40 cellular contexts compared by ENCODE assay signal in the genomic region with DNA sequence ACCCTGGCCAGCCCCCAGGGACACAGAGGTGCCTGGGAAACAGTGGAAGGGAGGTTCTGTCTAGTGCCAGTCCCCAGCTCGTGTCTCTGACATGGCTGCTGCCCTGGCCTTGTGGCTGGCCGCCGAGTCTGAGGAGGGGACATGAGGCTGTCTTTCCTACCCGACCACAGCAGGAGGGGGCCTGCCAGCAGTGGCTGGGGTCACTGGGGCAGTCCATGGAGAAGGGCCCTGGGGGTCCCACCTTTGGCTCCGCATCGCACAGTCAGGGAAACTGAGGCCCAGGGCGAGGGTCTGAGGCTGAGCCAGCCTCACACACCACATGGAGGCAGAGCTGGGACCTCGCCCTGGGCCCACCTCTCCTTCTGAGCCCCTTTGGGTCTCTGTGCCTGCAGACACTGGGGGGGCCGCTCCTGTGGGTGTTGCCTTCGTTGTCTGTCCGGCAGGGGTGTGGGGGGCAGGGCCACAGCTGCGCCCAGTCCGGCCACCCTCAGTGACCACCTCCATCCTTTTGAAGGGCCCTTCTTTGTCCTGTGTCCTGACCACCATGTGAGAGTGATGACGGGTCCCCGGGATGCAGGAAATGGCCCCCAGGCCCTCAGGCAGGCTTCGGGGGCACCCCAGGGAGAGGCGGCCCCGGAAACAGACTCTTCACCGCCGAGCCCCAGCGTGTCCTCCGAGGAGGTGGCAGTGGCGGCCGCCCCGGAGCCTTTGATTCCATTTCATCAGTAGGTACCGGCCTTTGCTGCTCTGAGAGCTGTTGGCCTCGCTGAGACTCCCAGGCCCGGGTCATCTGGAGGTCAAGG. TPM values are rescaled to one million over a fixed set of nuclear protein-coding genes. Genes with fewer than 3 reads are reported as not detected.
"Had no signal": no experiment of that assay in that cellular context is flagged by ENCODE, and none has a peak within 500 bp of the region (broad histone marks: within the 10 kb centered on the region; RNA-seq: fewer than 3 reads in every experiment).

No MANE protein-coding gene starts in this region.

- H3K9me3 ChIP-seq: ascending aorta had no signal

- H3K4me3 ChIP-seq: ascending aorta, cardiac muscle cell had no signal

- H3K27ac Mint-ChIP-seq: activated B cell treated with CpG ODN at 0.5 μM for 24 hours; activated CD4-positive, alpha-beta memory T cell treated with anti-CD3 and anti-CD28 coated beads for 36 hours; activated CD4-positive, alpha-beta T cell treated with anti-CD3 and anti-CD28 coated beads, Interleukin-2, amount 10 ng/mL, durations not matched to agents 24 days and 14 days; activated CD8-positive, alpha-beta T cell treated with anti-CD3 and anti-CD28 coated beads for 36 hours; activated naive CD4-positive, alpha-beta T cell treated with anti-CD3 and anti-CD28 coated beads for 36 hours; activated naive CD4-positive, alpha-beta T cell treated with anti-CD3 and anti-CD28 coated beads, Interleukin-2, amount 50 U/mL, for 24 hours; activated naive CD8-positive, alpha-beta T cell; activated naive CD8-positive, alpha-beta T cell treated with anti-CD3 and anti-CD28 coated beads, Interleukin-2, amount 10 ng/mL, durations not matched to agents 7 days and 5 days; activated naive CD8-positive, alpha-beta T cell treated with anti-CD3 and anti-CD28 coated beads, Interleukin-2, amount 50 U/mL, for 24 hours; activated T-cell treated with anti-CD3 and anti-CD28 coated beads, Interleukin-2, amount 50 U/mL, for 72 hours; activated T-helper 1 cell treated with anti-CD3 and anti-CD28 coated beads, Interleukin-12 subunit alpha, Interleukin-12 subunit beta, Interleukin-2, Interleukin-4 antibody, amounts not matched to agents 30 ng/mL and 10 ng/mL and 1 ng/mL, durations not matched to agents 14 hours and 24 hours and 36 hours; activated T-helper 17 cell treated with anti-CD3 and anti-CD28 coated beads, Interleukin-2, amount 50 U/mL, for 72 hours; brain; T-cell; T-helper 2 cell treated with Interferon-gamma antibody and Interleukin-4, amounts not matched to agents 5 μg/mL and 100 μg/mL, for 36 hours had no signal

- H3K27me3 ChIP-seq: ascending aorta, cardiac muscle cell had no signal

- H3K36me3 ChIP-seq: ascending aorta, cardiac muscle cell had no signal

- ATAC-seq: activated CD8-positive, alpha-beta T cell treated with anti-CD3 and anti-CD28 coated beads for 36 hours; activated naive CD8-positive, alpha-beta T cell treated with anti-CD3 and anti-CD28 coated beads, Interleukin-2, amount 50 U/mL, for 24 hours; activated T-cell treated with anti-CD3 and anti-CD28 coated beads, Interleukin-2, amount 50 U/mL, for 4 hours; activated T-cell treated with anti-CD3 and anti-CD28 coated beads, Interleukin-2, amount 50 U/mL, for 72 hours; activated T-helper 17 cell treated with anti-CD3 and anti-CD28 coated beads, Interleukin-2, amount 50 U/mL, for 72 hours; T-cell had no signal

- H3K36me3 Mint-ChIP-seq: brain had no signal

- H3K4me1 ChIP-seq: ascending aorta had no signal

- H3K9me3 Mint-ChIP-seq: activated B cell treated with CpG ODN at 0.5 μM for 24 hours; activated CD4-positive, alpha-beta memory T cell treated with anti-CD3 and anti-CD28 coated beads for 36 hours; activated CD4-positive, alpha-beta T cell treated with anti-CD3 and anti-CD28 coated beads, Interleukin-2, amount 10 ng/mL, durations not matched to agents 24 days and 14 days; activated CD8-positive, alpha-beta T cell treated with anti-CD3 and anti-CD28 coated beads for 36 hours; activated naive CD4-positive, alpha-beta T cell treated with anti-CD3 and anti-CD28 coated beads for 36 hours; activated naive CD4-positive, alpha-beta T cell treated with anti-CD3 and anti-CD28 coated beads, Interleukin-2, amount 50 U/mL, for 24 hours; activated naive CD8-positive, alpha-beta T cell treated with anti-CD3 and anti-CD28 coated beads, Interleukin-2, amount 10 ng/mL, durations not matched to agents 7 days and 5 days; activated naive CD8-positive, alpha-beta T cell treated with anti-CD3 and anti-CD28 coated beads, Interleukin-2, amount 50 U/mL, for 24 hours; activated T-cell treated with anti-CD3 and anti-CD28 coated beads, Interleukin-2, amount 50 U/mL, for 4 hours; activated T-cell treated with anti-CD3 and anti-CD28 coated beads, Interleukin-2, amount 50 U/mL, for 72 hours; activated T-helper 1 cell treated with anti-CD3 and anti-CD28 coated beads, Interleukin-12 subunit alpha, Interleukin-12 subunit beta, Interleukin-2, Interleukin-4 antibody, amounts not matched to agents 30 ng/mL and 10 ng/mL and 1 ng/mL, durations not matched to agents 14 hours and 24 hours and 36 hours; activated T-helper 17 cell treated with anti-CD3 and anti-CD28 coated beads, Interleukin-2, amount 50 U/mL, for 72 hours; central memory CD8-positive, alpha-beta T cell; T-cell; T-helper 2 cell treated with Interferon-gamma antibody and Interleukin-4, amounts not matched to agents 5 μg/mL and 100 μg/mL, for 36 hours had no signal

- DNase-seq: activated B cell treated with CpG ODN at 0.5 μM for 24 hours; activated CD4-positive, alpha-beta memory T cell treated with anti-CD3 and anti-CD28 coated beads for 36 hours; activated CD4-positive, alpha-beta T cell treated with anti-CD3 and anti-CD28 coated beads for 4 hours; activated CD4-positive, alpha-beta T cell treated with anti-CD3 and anti-CD28 coated beads, Interleukin-2, amount 10 ng/mL, durations not matched to agents 24 days and 14 days; activated CD4-positive, alpha-beta T cell treated with anti-CD3 and anti-CD28 coated beads, Interleukin-2, amount 50 U/mL, for 1 hour; activated CD4-positive, alpha-beta T cell treated with anti-CD3 and anti-CD28 coated beads, Interleukin-2, amount 50 U/mL, for 4 hours; activated CD4-positive, CD25-positive, alpha-beta regulatory T cell treated with anti-CD3 and anti-CD28 coated beads, Interleukin-2, amount 50 U/mL, for 72 hours; activated CD8-positive, alpha-beta memory T cell treated with anti-CD3 and anti-CD28 coated beads, Interleukin-2, amount 50 U/mL, for 4 hours; activated CD8-positive, alpha-beta T cell treated with anti-CD3 and anti-CD28 coated beads for 36 hours; activated effector memory CD4-positive, alpha-beta T cell treated with anti-CD3 and anti-CD28 coated beads, Interleukin-2, amount 50 U/mL, for 16 hours; activated gamma-delta T cell treated with Interleukin-2 at 50 U/mL for 16 hours; activated naive CD4-positive, alpha-beta T cell; activated naive CD4-positive, alpha-beta T cell treated with anti-CD3 and anti-CD28 coated beads for 36 hours; activated naive CD8-positive, alpha-beta T cell treated with anti-CD3 and anti-CD28 coated beads, Interleukin-2, amount 10 ng/mL, durations not matched to agents 7 days and 5 days; activated naive CD8-positive, alpha-beta T cell treated with anti-CD3 and anti-CD28 coated beads, Interleukin-2, amount 50 U/mL, for 24 hours; activated T-cell treated with anti-CD3 and anti-CD28 coated beads for 4 hours; activated T-cell treated with anti-CD3 and anti-CD28 coated beads, Interleukin-2, amount 50 U/mL, for 1 hour; activated T-cell treated with anti-CD3 and anti-CD28 coated beads, Interleukin-2, amount 50 U/mL, for 4 hours; activated T-cell treated with anti-CD3 and anti-CD28 coated beads, Interleukin-2, amount 50 U/mL, for 72 hours; amygdala; anterior cingulate cortex; caudate nucleus; cerebellar nuclear complex; T-cell; T-helper 2 cell; T-helper 9 cell had no signal

- H3K27ac ChIP-seq: ascending aorta, cardiac muscle cell, VCaP had no signal

- FAIRE-seq: bronchial epithelial cell, TTC549 had no signal

- H3K4me3 Mint-ChIP-seq: activated B cell treated with CpG ODN at 0.5 μM for 24 hours; activated CD4-positive, alpha-beta memory T cell treated with anti-CD3 and anti-CD28 coated beads for 36 hours; activated CD4-positive, alpha-beta T cell treated with anti-CD3 and anti-CD28 coated beads, Interleukin-2, amount 10 ng/mL, durations not matched to agents 24 days and 14 days; activated CD8-positive, alpha-beta T cell treated with anti-CD3 and anti-CD28 coated beads for 36 hours; activated naive CD4-positive, alpha-beta T cell treated with anti-CD3 and anti-CD28 coated beads for 36 hours; activated naive CD4-positive, alpha-beta T cell treated with anti-CD3 and anti-CD28 coated beads, Interleukin-2, amount 50 U/mL, for 24 hours; activated naive CD8-positive, alpha-beta T cell; activated naive CD8-positive, alpha-beta T cell treated with anti-CD3 and anti-CD28 coated beads, Interleukin-2, amount 10 ng/mL, durations not matched to agents 7 days and 5 days; activated naive CD8-positive, alpha-beta T cell treated with anti-CD3 and anti-CD28 coated beads, Interleukin-2, amount 50 U/mL, for 24 hours; activated T-cell treated with anti-CD3 and anti-CD28 coated beads, Interleukin-2, amount 50 U/mL, for 4 hours; activated T-cell treated with anti-CD3 and anti-CD28 coated beads, Interleukin-2, amount 50 U/mL, for 72 hours; activated T-helper 1 cell treated with anti-CD3 and anti-CD28 coated beads, Interleukin-12 subunit alpha, Interleukin-12 subunit beta, Interleukin-2, Interleukin-4 antibody, amounts not matched to agents 30 ng/mL and 10 ng/mL and 1 ng/mL, durations not matched to agents 14 hours and 24 hours and 36 hours; activated T-helper 17 cell treated with anti-CD3 and anti-CD28 coated beads, Interleukin-2, amount 50 U/mL, for 72 hours; brain; central memory CD8-positive, alpha-beta T cell; T-cell; T-helper 2 cell treated with Interferon-gamma antibody and Interleukin-4, amounts not matched to agents 5 μg/mL and 100 μg/mL, for 36 hours had no signal

- H3K27me3 Mint-ChIP-seq: activated B cell treated with CpG ODN at 0.5 μM for 24 hours; activated CD4-positive, alpha-beta memory T cell treated with anti-CD3 and anti-CD28 coated beads for 36 hours; activated CD4-positive, alpha-beta T cell treated with anti-CD3 and anti-CD28 coated beads, Interleukin-2, amount 10 ng/mL, durations not matched to agents 24 days and 14 days; activated CD8-positive, alpha-beta T cell treated with anti-CD3 and anti-CD28 coated beads for 36 hours; activated naive CD4-positive, alpha-beta T cell treated with anti-CD3 and anti-CD28 coated beads, Interleukin-2, amount 50 U/mL, for 24 hours; activated naive CD8-positive, alpha-beta T cell; activated naive CD8-positive, alpha-beta T cell treated with anti-CD3 and anti-CD28 coated beads, Interleukin-2, amount 10 ng/mL, durations not matched to agents 7 days and 5 days; activated naive CD8-positive, alpha-beta T cell treated with anti-CD3 and anti-CD28 coated beads, Interleukin-2, amount 50 U/mL, for 24 hours; activated T-helper 17 cell treated with anti-CD3 and anti-CD28 coated beads, Interleukin-2, amount 50 U/mL, for 72 hours; brain; central memory CD8-positive, alpha-beta T cell; T-cell had no signal

RNA-seq across cellular contexts. Expression of gene HTRA3, which starts 52.9 kb away (rescaled TPM):
- total RNA-seq: activated B cell treated with CpG ODN at 0.5 μM for 24 hours; activated CD4-positive, alpha-beta memory T cell treated with anti-CD3 and anti-CD28 coated beads for 36 hours; activated CD4-positive, alpha-beta T cell treated with anti-CD3 and anti-CD28 coated beads, Interleukin-2, amount 10 ng/mL, durations not matched to agents 24 days and 14 days; activated CD8-positive, alpha-beta memory T cell treated with anti-CD3 and anti-CD28 coated beads for 36 hours; activated naive CD4-positive, alpha-beta T cell treated with anti-CD3 and anti-CD28 coated beads for 36 hours; activated naive CD8-positive, alpha-beta T cell treated with anti-CD3 and anti-CD28 coated beads, Interleukin-2, amount 10 ng/mL, durations not matched to agents 7 days and 5 days; activated T-cell treated with anti-CD3 and anti-CD28 coated beads, Interleukin-2, amount 50 U/mL, for 4 hours; activated T-cell treated with anti-CD3 and anti-CD28 coated beads, Interleukin-2, amount 50 U/mL, for 72 hours; activated T-helper 1 cell treated with anti-CD3 and anti-CD28 coated beads, Interleukin-12 subunit alpha, Interleukin-12 subunit beta, Interleukin-2, Interleukin-4 antibody, amounts not matched to agents 30 ng/mL and 10 ng/mL and 1 ng/mL, durations not matched to agents 14 hours and 24 hours and 36 hours; activated T-helper 17 cell treated with anti-CD3 and anti-CD28 coated beads, Interleukin-2, amount 50 U/mL, for 72 hours; T-helper 1 cell treated with Interleukin-12 subunit alpha and Interleukin-12 subunit beta and Interleukin-4 antibody, amounts not matched to agents 30 ng/mL and 1 ng/mL, for 36 hours had no signal
